Comparison of ENCODE assay signal across 8 cellular contexts in genomic region chr1:197774691-197775281, GRCh38.
DNase-seq lines count a peak whose midpoint lies in the region; ATAC-seq and TF ChIP-seq lines count a peak whose summit lies in the region.

No MANE protein-coding gene starts in this region.

- DNase-seq in COR-L47 (lab: John Stamatoyannopoulos, UW) (peak; percentile 55), cardiac fibroblast (ENCODE audit: low read depth in 2 of 2) (peak; percentile 55 to 60), kidney tubule cell (ENCODE audit: low spot score) (peak; percentile 51), hippocampal formation (lab: John Stamatoyannopoulos, UW) (no peak)
- peak; percentile 39 to 40 for DNase-seq in stimulated activated CD4-positive, alpha-beta T cell treated with anti-CD3 and anti-CD28 coated beads, Interleukin-2, amount 100 ng/mL, for 48 hours

- peak overlapping the region; percentile 94 for H3K27ac ChIP-seq in VCaP

- TF ChIP-seq CTCF in VCaP (conservative IDR thresholded peaks at IDR 0.05) (no peak), cardiac fibroblast (IDR thresholded peaks at IDR 0.05; ENCODE audit: low read depth, low read length) (no peak)

- ATAC-seq in GM19468 (IDR thresholded peaks at IDR 0.05; ENCODE audit: extremely low read depth, unreplicated experiment) (peak; percentile 8), HG03571 (IDR thresholded peaks at IDR 0.05; ENCODE audit: unreplicated experiment) (peak; percentile 35)

- H3K4me3 ChIP-seq in cardiac fibroblast (replicated peaks in 1 of 2; ENCODE audit: low read depth in 2 of 2, low read length in 2 of 2), result peak overlapping the region; percentile 56 to 64

Comparison
In these comparisons a context has a peak if more than half of its experiments do, and no peak if none do; other contexts are left out.
1. DNase-seq: peak in COR-L47 (single experiment), cardiac fibroblast (2 of 2), kidney tubule cell (single experiment) and stimulated activated CD4-positive, alpha-beta T cell treated with anti-CD3 and anti-CD28 coated beads, Interleukin-2, amount 100 ng/mL, for 48 hours (2 of 2); none in hippocampal formation (0 of 2).